11 cellular contexts compared by ENCODE assay signal in the genomic region with DNA sequence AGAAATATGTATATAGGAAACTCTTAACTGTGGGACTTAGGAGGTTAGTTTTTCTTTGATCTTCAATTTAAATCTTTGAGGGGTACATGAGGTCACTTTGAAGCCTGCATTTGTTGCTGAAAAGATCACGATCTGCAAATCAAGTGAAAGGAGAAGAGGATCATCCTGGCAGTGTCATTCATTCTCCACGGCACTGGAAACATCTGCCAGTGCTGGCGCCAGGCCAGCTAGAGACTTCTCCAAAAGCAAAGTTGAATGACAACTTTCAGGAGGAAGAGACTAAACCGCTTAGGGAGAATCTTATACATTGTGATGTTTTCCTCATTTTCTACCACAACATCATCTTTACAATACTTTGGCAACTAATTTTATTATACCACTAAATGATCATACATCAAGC. TPM values are rescaled to one million over a fixed set of nuclear protein-coding genes. Genes with fewer than 3 reads are reported as not detected.
DNase-seq lines count a peak whose midpoint lies in the region; ATAC-seq lines count a peak whose summit lies in the region.
"Had no signal": no experiment of that assay in that cellular context is flagged by ENCODE, and none has a peak within 500 bp of the region (broad histone marks: within the 10 kb centered on the region; RNA-seq: fewer than 3 reads in every experiment).

No MANE protein-coding gene starts in this region.

- DNase-seq in AML-193 (lab: John Stamatoyannopoulos, UW) (peak; percentile 68 to 72), Kasumi-1 (lab: John Stamatoyannopoulos, UW) (peak; percentile 96 to 97), SK-N-DZ (ENCODE audit: low spot score) (peak; percentile 2), left lobe of liver (ENCODE audit: low spot score) (peak; percentile 52)
- no peak for DNase-seq in activated CD4-positive, alpha-beta T cell treated with anti-CD3 and anti-CD28 coated beads, Interleukin-2, amount 50 U/mL, for 4 hours
- no peak for DNase-seq in activated CD8-positive, alpha-beta memory T cell treated with anti-CD3 and anti-CD28 coated beads, Interleukin-2, amount 10 ng/mL, durations not matched to agents 7 days and 5 days
- DNase-seq: activated T-cell treated with anti-CD3 and anti-CD28 coated beads, Interleukin-2, amount 50 U/mL, for 4 hours; CD4-positive, alpha-beta T cell; kidney glomerular epithelial cell had no signal

- H3K27me3 Mint-ChIP-seq in activated CD8-positive, alpha-beta memory T cell treated with anti-CD3 and anti-CD28 coated beads, Interleukin-2, amount 10 ng/mL, durations not matched to agents 7 days and 5 days, result peaks cover 10% of the 10 kb centered on the region

- peaks cover 3% of the 10 kb centered on the region for H3K4me1 Mint-ChIP-seq in activated CD8-positive, alpha-beta memory T cell treated with anti-CD3 and anti-CD28 coated beads, Interleukin-2, amount 10 ng/mL, durations not matched to agents 7 days and 5 days

- no peaks in the 10 kb centered on the region for H3K36me3 Mint-ChIP-seq in activated CD8-positive, alpha-beta memory T cell treated with anti-CD3 and anti-CD28 coated beads, Interleukin-2, amount 10 ng/mL, durations not matched to agents 7 days and 5 days

- H3K4me3 Mint-ChIP-seq in activated CD8-positive, alpha-beta memory T cell treated with anti-CD3 and anti-CD28 coated beads, Interleukin-2, amount 10 ng/mL, durations not matched to agents 7 days and 5 days, result no peak overlapping the region
- H3K4me3 Mint-ChIP-seq: activated T-cell treated with anti-CD3 and anti-CD28 coated beads, Interleukin-2, amount 50 U/mL, for 4 hours; CD4-positive, alpha-beta T cell had no signal

- no peak overlapping the region for H3K27ac Mint-ChIP-seq in activated CD8-positive, alpha-beta memory T cell treated with anti-CD3 and anti-CD28 coated beads, Interleukin-2, amount 10 ng/mL, durations not matched to agents 7 days and 5 days
- H3K27ac Mint-ChIP-seq: CD4-positive, alpha-beta T cell had no signal

- no peaks in the 10 kb centered on the region for H3K9me3 Mint-ChIP-seq in activated CD8-positive, alpha-beta memory T cell treated with anti-CD3 and anti-CD28 coated beads, Interleukin-2, amount 10 ng/mL, durations not matched to agents 7 days and 5 days (ENCODE audit: low read depth)
- H3K9me3 Mint-ChIP-seq: activated T-cell treated with anti-CD3 and anti-CD28 coated beads, Interleukin-2, amount 50 U/mL, for 4 hours had no signal

- CTCF ChIA-PET in activated CD8-positive, alpha-beta memory T cell treated with anti-CD3 and anti-CD28 coated beads, Interleukin-2, amount 10 ng/mL, durations not matched to agents 7 days and 5 days (lab: Charles Lee), result no interaction called here

- no peak for ATAC-seq in left lobe of liver
- no peak for ATAC-seq in activated CD8-positive, alpha-beta memory T cell treated with anti-CD3 and anti-CD28 coated beads, Interleukin-2, amount 10 ng/mL, durations not matched to agents 7 days and 5 days
- no peak for ATAC-seq in GM18520 (IDR thresholded peaks at IDR 0.05; ENCODE audit: unreplicated experiment)
- no peak for ATAC-seq in GM19455 (IDR thresholded peaks at IDR 0.05; ENCODE audit: unreplicated experiment)
- ATAC-seq: activated T-cell treated with anti-CD3 and anti-CD28 coated beads, Interleukin-2, amount 50 U/mL, for 4 hours had no signal

RNA-seq across cellular contexts. Expression of gene MRC1, which starts 42.5 kb away (rescaled TPM):
- polyA plus RNA-seq in SK-N-DZ (2014; cell fraction: cytosol; rRNA removed), result not detected in 2 replicates
- not detected in 2 replicates for polyA plus RNA-seq in SK-N-DZ (2014; cell fraction: nucleus; rRNA removed)
- total RNA-seq in left lobe of liver, result 30.9 TPM
- under 1 TPM in 1 of 2 experiments, not detected in 1; 0.05 TPM for total RNA-seq in activated CD8-positive, alpha-beta memory T cell treated with anti-CD3 and anti-CD28 coated beads, Interleukin-2, amount 10 ng/mL, durations not matched to agents 7 days and 5 days

Comparison
In these comparisons a context has a peak if more than half of its experiments do, and no peak if none do; other contexts are left out.
1. DNase-seq: peak in AML-193 (2 of 2), Kasumi-1 (2 of 2), SK-N-DZ (single experiment) and left lobe of liver (single experiment); none in activated CD4-positive, alpha-beta T cell treated with anti-CD3 and anti-CD28 coated beads, Interleukin-2, amount 50 U/mL, for 4 hours (0 of 2) and activated CD8-positive, alpha-beta memory T cell treated with anti-CD3 and anti-CD28 coated beads, Interleukin-2, amount 10 ng/mL, durations not matched to agents 7 days and 5 days (single experiment).
2. RNA of gene MRC1, which starts 42.5 kb away (total RNA-seq): 30.9 TPM in left lobe of liver (single experiment); 0.05 TPM in activated CD8-positive, alpha-beta memory T cell treated with anti-CD3 and anti-CD28 coated beads, Interleukin-2, amount 10 ng/mL, durations not matched to agents 7 days and 5 days; every median in the first group is over 10 times any median in the second.